8 cellular contexts compared by ENCODE assay signal in the genomic region with DNA sequence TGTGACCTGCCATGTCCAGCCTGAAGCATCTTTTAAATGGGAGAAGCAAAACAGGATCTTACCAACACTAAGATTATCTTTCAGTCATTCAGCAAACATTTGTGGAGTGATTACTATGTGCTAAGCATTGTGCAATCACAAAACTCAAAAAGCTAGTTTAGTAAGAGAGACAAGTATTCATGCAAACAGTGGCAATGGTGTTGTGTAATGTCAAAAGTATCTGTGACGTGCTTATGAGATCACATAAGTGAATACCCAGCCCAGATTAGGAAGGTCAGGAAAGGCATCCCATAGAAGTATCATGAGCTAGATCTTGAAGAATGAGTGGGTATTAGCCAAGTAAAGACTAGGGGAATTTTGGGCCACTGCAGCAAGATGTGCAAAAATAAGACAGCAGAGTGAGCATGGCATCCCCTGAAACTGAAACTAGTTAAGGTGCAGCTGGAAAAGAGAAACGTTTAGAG. TPM values are rescaled to one million over a fixed set of nuclear protein-coding genes. Genes with fewer than 3 reads are reported as not detected.
DNase-seq lines count a peak whose midpoint lies in the region; ATAC-seq, FAIRE-seq and TF ChIP-seq lines count a peak whose summit lies in the region.

No MANE protein-coding gene starts in this region.

- ATAC-seq in GM21717 (IDR thresholded peaks at IDR 0.05; ENCODE audit: unreplicated experiment) = peak; percentile 50

- H3K79me2 ChIP-seq in OCI-LY1 (ENCODE audit: insufficient read depth, low read length) (no peaks in the 10 kb centered on the region), hepatocyte (no peaks in the 10 kb centered on the region)

- no peak for TF ChIP-seq CTCF in OCI-LY1 (IDR thresholded peaks at IDR 0.05; ENCODE audit: low read length)
- no peak for TF ChIP-seq CTCF in hepatocyte (IDR thresholded peaks at IDR 0.05; ENCODE audit: poor library complexity)
- no peak for TF ChIP-seq CTCF in D721Med (IDR thresholded peaks at IDR 0.05; ENCODE audit: insufficient read depth, missing control alignments)

- H3K4me1 ChIP-seq in OCI-LY1 (ENCODE audit: insufficient read depth, low read length, severe bottlenecking) (peaks cover 21% of the 10 kb centered on the region), hepatocyte (ENCODE audit: insufficient read depth) (no peaks in the 10 kb centered on the region)

- 66% methylated on average over 2 of the region's 2 CpGs for whole genome bisulfite sequencing in hepatocyte (ENCODE audit: low lambda C conversion rate, missing lambda C conversion rate)

- H2AFZ ChIP-seq in OCI-LY1 (ENCODE audit: low read length) = no peak overlapping the region
- H2AFZ ChIP-seq in hepatocyte = no peak overlapping the region

- no peaks in the 10 kb centered on the region for H3K9me2 ChIP-seq in OCI-LY1 (ENCODE audit: low read depth, low read length)
- H3K9me2 ChIP-seq in hepatocyte (replicated peaks; ENCODE audit: insufficient read depth) = no peaks in the 10 kb centered on the region

- no peak overlapping the region for H3K9ac ChIP-seq in OCI-LY1 (ENCODE audit: low read length)

- H3K27ac ChIP-seq in OCI-LY1 (ENCODE audit: low read depth, low read length, poor library complexity, severe bottlenecking) (peak overlapping the region; percentile 25), hepatocyte (peak overlapping the region; percentile 30)

- H3K27me3 ChIP-seq in OCI-LY1 (ENCODE audit: insufficient read depth, low read length) (no peaks in the 10 kb centered on the region), hepatocyte (no peaks in the 10 kb centered on the region)

- DNase-seq in GM04504 (ENCODE audit: low read depth) (peak; percentile 43), hepatocyte (ENCODE audit: low spot score) (peak; percentile 23), NK-92 (lab: John Stamatoyannopoulos, UW; ENCODE audit: unreplicated experiment) (no peak), superior temporal gyrus (ENCODE audit: extremely low spot score) (no peak), DMS 273 (lab: John Stamatoyannopoulos, UW; ENCODE audit: unreplicated experiment) (no peak), D721Med (ENCODE audit: insufficient read length, low spot score) (no peak)

- H3F3A ChIP-seq in OCI-LY1 (ENCODE audit: insufficient read depth, low read length) = 0 out of 2 replicates have a peak, but pooled peaks cover 3% of the 10 kb centered on the region

- no peaks in the 10 kb centered on the region for H3K9me3 ChIP-seq in OCI-LY1 (ENCODE audit: low read length)
- H3K9me3 ChIP-seq in hepatocyte (ENCODE audit: low read depth) = no peaks in the 10 kb centered on the region

- no peak overlapping the region for H3K4me3 ChIP-seq in OCI-LY1 (ENCODE audit: low read depth, low read length, poor library complexity, severe bottlenecking)
- no peak overlapping the region for H3K4me3 ChIP-seq in hepatocyte

- H4K20me1 ChIP-seq in OCI-LY1 (ENCODE audit: insufficient read depth, low read length) = no peaks in the 10 kb centered on the region
- H4K20me1 ChIP-seq in hepatocyte (ENCODE audit: insufficient read depth, poor library complexity, severe bottlenecking) = no peaks in the 10 kb centered on the region

- no peak overlapping the region for H3K4me2 ChIP-seq in OCI-LY1 (ENCODE audit: low read length)
- no peak overlapping the region for H3K4me2 ChIP-seq in hepatocyte

- no peak for FAIRE-seq in D721Med (lab: Jason Lieb, UNC)

- H3K36me3 ChIP-seq in OCI-LY1 (ENCODE audit: insufficient read depth, low read length) (peaks cover 50% of the 10 kb centered on the region), hepatocyte (replicated peaks; ENCODE audit: insufficient read depth, low read depth) (no peaks in the 10 kb centered on the region)

RNA-seq across cellular contexts. Expression of a gene that starts 32.1 kb away (rescaled TPM):
- 45.4 and 48.7 TPM in 2 replicates for total RNA-seq in hepatocyte
- polyA plus RNA-seq in hepatocyte = 138 and 147 TPM in 2 replicates

RNA-seq across cellular contexts. Expression of a gene that starts 39.1 kb away (rescaled TPM):
- 87.9 and 96.2 TPM in 2 replicates for total RNA-seq in hepatocyte
- 39.8 and 52.2 TPM in 2 replicates for polyA plus RNA-seq in hepatocyte

Comparison
In these comparisons a context has a peak if more than half of its experiments do, and no peak if none do; other contexts are left out.
1. DNase-seq: peak in GM04504 (single experiment) and hepatocyte (single experiment); none in NK-92 (single experiment), superior temporal gyrus (single experiment), DMS 273 (single experiment) and D721Med (single experiment).